ENCODE assay signal across 1 cellular context in the genomic region with DNA sequence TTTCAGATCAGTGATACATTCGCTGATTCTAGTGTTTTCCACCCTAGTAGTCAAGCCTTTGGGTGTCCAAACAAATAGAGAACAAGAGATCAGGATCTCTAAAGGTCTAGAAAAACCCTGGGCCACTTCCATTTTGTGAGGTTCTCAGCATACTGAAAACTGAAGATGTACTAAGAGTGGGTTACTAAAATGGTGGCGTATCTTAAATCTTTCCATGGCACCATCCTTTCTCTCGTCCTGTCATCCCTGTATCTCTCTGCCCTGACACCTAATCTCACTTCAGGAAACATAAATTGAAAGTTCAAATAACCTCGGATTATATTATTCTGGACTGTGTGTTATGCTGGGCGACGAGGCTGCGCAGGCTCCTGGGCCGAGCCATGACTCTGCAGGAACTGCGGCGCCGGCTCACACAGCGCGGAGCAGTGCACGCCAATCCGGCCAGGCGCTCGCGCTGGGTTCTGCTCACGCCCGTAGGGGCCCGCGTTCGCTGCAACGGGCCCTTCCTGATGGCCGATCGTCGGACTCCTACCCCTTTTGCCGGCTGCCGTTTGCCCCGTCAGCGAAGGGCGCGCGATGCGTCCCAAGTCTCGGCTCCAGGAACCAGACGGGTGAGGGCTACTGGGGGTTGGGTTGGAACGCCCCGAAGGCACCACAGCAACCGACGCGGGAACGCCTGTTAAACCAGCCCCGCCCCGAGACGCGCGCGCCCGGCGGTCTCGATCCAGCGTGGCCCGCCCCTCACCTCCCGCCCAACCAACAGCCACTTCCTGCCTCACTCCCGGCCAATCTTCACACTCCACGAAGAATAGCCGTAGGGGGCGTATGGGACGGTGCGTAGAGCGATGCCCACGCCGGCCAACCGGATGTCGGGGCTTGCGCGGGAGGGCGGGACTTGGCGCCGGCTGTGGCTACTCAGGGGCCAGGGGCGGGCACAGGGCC.
TF ChIP-seq lines count a peak whose summit lies in the region.

No MANE protein-coding gene starts in this region.

TF ChIP-seq in HepG2, 621 proteins besides CTCF, POLR2A, EP300 and RAD21 (continued from another document):
- TF ChIP-seq, protein P1, sequence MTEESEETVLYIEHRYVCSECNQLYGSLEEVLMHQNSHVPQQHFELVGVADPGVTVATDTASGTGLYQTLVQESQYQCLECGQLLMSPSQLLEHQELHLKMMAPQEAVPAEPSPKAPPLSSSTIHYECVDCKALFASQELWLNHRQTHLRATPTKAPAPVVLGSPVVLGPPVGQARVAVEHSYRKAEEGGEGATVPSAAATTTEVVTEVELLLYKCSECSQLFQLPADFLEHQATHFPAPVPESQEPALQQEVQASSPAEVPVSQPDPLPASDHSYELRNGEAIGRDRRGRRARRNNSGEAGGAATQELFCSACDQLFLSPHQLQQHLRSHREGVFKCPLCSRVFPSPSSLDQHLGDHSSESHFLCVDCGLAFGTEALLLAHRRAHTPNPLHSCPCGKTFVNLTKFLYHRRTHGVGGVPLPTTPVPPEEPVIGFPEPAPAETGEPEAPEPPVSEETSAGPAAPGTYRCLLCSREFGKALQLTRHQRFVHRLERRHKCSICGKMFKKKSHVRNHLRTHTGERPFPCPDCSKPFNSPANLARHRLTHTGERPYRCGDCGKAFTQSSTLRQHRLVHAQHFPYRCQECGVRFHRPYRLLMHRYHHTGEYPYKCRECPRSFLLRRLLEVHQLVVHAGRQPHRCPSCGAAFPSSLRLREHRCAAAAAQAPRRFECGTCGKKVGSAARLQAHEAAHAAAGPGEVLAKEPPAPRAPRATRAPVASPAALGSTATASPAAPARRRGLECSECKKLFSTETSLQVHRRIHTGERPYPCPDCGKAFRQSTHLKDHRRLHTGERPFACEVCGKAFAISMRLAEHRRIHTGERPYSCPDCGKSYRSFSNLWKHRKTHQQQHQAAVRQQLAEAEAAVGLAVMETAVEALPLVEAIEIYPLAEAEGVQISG (CRISPR knock-in tag; IDR thresholded peaks at IDR 0.05) = peak; percentile 52; the same call in 1 of the 2 replicates
- TF ChIP-seq ZNF441 (CRISPR knock-in tag; IDR thresholded peaks at IDR 0.05; ENCODE audit: borderline replicate concordance) = no peak
- TF ChIP-seq NFYB (CRISPR knock-in tag; IDR thresholded peaks at IDR 0.05) = peak; percentile 99
- TF ChIP-seq TEAD2 (CRISPR knock-in tag; IDR thresholded peaks at IDR 0.05) = no peak
- TF ChIP-seq RXRA (CRISPR knock-in tag; IDR thresholded peaks at IDR 0.05) = no peak
- no peak for TF ChIP-seq ZNF766 (CRISPR knock-in tag; IDR thresholded peaks at IDR 0.05; ENCODE audit: borderline replicate concordance)
- no peak for TF ChIP-seq PAWR (CRISPR knock-in tag; IDR thresholded peaks at IDR 0.05; ENCODE audit: borderline replicate concordance)
- no peak for TF ChIP-seq U2AF1 (optimal IDR thresholded peaks at IDR 0.05; ENCODE audit: low read depth, low read length)
- no peak for TF ChIP-seq SIX4 (CRISPR knock-in tag; IDR thresholded peaks at IDR 0.05)
- no peak for TF ChIP-seq NBN (conservative IDR thresholded peaks at IDR 0.05)
- TF ChIP-seq KLF11 (CRISPR knock-in tag; IDR thresholded peaks at IDR 0.05) = peak; percentile 79; the same call in 1 of the 2 replicates
- no peak for TF ChIP-seq ZNF430 (CRISPR knock-in tag; IDR thresholded peaks at IDR 0.05)
- TF ChIP-seq, protein P2, sequence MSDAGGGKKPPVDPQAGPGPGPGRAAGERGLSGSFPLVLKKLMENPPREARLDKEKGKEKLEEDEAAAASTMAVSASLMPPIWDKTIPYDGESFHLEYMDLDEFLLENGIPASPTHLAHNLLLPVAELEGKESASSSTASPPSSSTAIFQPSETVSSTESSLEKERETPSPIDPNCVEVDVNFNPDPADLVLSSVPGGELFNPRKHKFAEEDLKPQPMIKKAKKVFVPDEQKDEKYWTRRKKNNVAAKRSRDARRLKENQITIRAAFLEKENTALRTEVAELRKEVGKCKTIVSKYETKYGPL (CRISPR knock-in tag; IDR thresholded peaks at IDR 0.05) = no peak
- TF ChIP-seq, protein P3, sequence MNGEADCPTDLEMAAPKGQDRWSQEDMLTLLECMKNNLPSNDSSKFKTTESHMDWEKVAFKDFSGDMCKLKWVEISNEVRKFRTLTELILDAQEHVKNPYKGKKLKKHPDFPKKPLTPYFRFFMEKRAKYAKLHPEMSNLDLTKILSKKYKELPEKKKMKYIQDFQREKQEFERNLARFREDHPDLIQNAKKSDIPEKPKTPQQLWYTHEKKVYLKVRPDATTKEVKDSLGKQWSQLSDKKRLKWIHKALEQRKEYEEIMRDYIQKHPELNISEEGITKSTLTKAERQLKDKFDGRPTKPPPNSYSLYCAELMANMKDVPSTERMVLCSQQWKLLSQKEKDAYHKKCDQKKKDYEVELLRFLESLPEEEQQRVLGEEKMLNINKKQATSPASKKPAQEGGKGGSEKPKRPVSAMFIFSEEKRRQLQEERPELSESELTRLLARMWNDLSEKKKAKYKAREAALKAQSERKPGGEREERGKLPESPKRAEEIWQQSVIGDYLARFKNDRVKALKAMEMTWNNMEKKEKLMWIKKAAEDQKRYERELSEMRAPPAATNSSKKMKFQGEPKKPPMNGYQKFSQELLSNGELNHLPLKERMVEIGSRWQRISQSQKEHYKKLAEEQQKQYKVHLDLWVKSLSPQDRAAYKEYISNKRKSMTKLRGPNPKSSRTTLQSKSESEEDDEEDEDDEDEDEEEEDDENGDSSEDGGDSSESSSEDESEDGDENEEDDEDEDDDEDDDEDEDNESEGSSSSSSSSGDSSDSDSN (CRISPR knock-in tag; IDR thresholded peaks at IDR 0.05) = peak; percentile 93
- TF ChIP-seq ZNF839 (CRISPR knock-in tag; IDR thresholded peaks at IDR 0.05; ENCODE audit: borderline replicate concordance) = no peak; the same call in 1 of the 2 replicates
- TF ChIP-seq RFXAP (CRISPR knock-in tag; IDR thresholded peaks at IDR 0.05; ENCODE audit: borderline replicate concordance) = peak; percentile 70; the same call in 1 of the 2 replicates
- TF ChIP-seq, protein P4, sequence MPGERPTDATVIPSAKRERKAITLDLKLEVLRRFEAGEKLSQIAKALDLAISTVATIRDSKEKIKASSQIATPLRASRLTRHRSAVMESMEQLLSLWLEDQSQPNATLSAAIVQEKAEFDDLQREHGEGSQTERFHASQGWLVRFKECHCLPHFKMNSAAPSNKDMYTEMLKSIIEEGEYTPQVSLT (CRISPR knock-in tag; IDR thresholded peaks at IDR 0.05; ENCODE audit: borderline replicate concordance, low read depth) = no peak
- no peak; the same call in 1 of the 2 replicates for TF ChIP-seq ZNF572 (CRISPR knock-in tag; IDR thresholded peaks at IDR 0.05)
- TF ChIP-seq, protein P5, sequence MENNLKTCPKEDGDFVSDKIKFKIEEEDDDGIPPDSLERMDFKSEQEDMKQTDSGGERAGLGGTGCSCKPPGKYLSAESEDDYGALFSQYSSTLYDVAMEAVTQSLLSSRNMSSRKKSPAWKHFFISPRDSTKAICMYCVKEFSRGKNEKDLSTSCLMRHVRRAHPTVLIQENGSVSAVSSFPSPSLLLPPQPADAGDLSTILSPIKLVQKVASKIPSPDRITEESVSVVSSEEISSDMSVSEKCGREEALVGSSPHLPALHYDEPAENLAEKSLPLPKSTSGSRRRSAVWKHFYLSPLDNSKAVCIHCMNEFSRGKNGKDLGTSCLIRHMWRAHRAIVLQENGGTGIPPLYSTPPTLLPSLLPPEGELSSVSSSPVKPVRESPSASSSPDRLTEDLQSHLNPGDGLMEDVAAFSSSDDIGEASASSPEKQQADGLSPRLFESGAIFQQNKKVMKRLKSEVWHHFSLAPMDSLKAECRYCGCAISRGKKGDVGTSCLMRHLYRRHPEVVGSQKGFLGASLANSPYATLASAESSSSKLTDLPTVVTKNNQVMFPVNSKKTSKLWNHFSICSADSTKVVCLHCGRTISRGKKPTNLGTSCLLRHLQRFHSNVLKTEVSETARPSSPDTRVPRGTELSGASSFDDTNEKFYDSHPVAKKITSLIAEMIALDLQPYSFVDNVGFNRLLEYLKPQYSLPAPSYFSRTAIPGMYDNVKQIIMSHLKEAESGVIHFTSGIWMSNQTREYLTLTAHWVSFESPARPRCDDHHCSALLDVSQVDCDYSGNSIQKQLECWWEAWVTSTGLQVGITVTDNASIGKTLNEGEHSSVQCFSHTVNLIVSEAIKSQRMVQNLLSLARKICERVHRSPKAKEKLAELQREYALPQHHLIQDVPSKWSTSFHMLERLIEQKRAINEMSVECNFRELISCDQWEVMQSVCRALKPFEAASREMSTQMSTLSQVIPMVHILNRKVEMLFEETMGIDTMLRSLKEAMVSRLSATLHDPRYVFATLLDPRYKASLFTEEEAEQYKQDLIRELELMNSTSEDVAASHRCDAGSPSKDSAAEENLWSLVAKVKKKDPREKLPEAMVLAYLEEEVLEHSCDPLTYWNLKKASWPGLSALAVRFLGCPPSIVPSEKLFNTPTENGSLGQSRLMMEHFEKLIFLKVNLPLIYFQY (CRISPR knock-in tag; IDR thresholded peaks at IDR 0.05; ENCODE audit: borderline replicate concordance) = no peak; the same call in 1 of the 2 replicates
- TF ChIP-seq MED13 (CRISPR knock-in tag; IDR thresholded peaks at IDR 0.05) = no peak
- TF ChIP-seq SP140L (CRISPR knock-in tag; IDR thresholded peaks at IDR 0.05; ENCODE audit: borderline replicate concordance) = no peak; the same call in 1 of the 2 replicates
- TF ChIP-seq ZBTB20 (CRISPR knock-in tag; IDR thresholded peaks at IDR 0.05; ENCODE audit: borderline replicate concordance, low read depth) = peak; percentile 35; the same call in 1 of the 2 replicates
- no peak for TF ChIP-seq FOXK2 (IDR thresholded peaks at IDR 0.05)
- no peak; the same call in 1 of the 2 replicates for TF ChIP-seq DNMT1 (CRISPR knock-in tag; IDR thresholded peaks at IDR 0.05)
- TF ChIP-seq, protein P6, sequence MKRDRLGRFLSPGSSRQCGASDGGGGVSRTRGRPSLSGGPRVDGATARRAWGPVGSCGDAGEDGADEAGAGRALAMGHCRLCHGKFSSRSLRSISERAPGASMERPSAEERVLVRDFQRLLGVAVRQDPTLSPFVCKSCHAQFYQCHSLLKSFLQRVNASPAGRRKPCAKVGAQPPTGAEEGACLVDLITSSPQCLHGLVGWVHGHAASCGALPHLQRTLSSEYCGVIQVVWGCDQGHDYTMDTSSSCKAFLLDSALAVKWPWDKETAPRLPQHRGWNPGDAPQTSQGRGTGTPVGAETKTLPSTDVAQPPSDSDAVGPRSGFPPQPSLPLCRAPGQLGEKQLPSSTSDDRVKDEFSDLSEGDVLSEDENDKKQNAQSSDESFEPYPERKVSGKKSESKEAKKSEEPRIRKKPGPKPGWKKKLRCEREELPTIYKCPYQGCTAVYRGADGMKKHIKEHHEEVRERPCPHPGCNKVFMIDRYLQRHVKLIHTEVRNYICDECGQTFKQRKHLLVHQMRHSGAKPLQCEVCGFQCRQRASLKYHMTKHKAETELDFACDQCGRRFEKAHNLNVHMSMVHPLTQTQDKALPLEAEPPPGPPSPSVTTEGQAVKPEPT (CRISPR knock-in tag; IDR thresholded peaks at IDR 0.05; ENCODE audit: low read depth) = no peak
- TF ChIP-seq PTBP1 (IDR thresholded peaks at IDR 0.05; ENCODE audit: low read depth, low read length, poor library complexity, severe bottlenecking) = no peak
- 0 out of 2 replicates have a peak, but pooled peaks have one; percentile 45 for TF ChIP-seq ZNF232 (CRISPR knock-in tag; IDR thresholded peaks at IDR 0.05; ENCODE audit: borderline replicate concordance)
- TF ChIP-seq ZNF557 (CRISPR knock-in tag; IDR thresholded peaks at IDR 0.05) = no peak
- peak; percentile 97 for TF ChIP-seq DR1 (CRISPR knock-in tag; IDR thresholded peaks at IDR 0.05)
